In genomic region chrX:80705379-80705778, GRCh38 we compare ENCODE assay signal across 22 cellular contexts.
"Had no signal": no experiment of that assay in that cellular context is flagged by ENCODE, and none has a peak within 500 bp of the region (broad histone marks: within the 10 kb centered on the region; RNA-seq: fewer than 3 reads in every experiment).

No MANE protein-coding gene starts in this region.

- H3K4me3 ChIP-seq: coronary artery, dorsolateral prefrontal cortex, esophagus muscularis mucosa, gastroesophageal sphincter, heart left ventricle, left ventricle myocardium inferior, lower lobe of right lung had no signal

- H3K27ac Mint-ChIP-seq: naive thymus-derived CD4-positive, alpha-beta T cell had no signal

- H3K4me1 ChIP-seq: esophagus muscularis mucosa, foreskin keratinocyte, gastroesophageal sphincter, heart left ventricle, left ventricle myocardium inferior, lower lobe of right lung had no signal

- H3K9me3 ChIP-seq: esophagus muscularis mucosa, gastroesophageal sphincter, heart left ventricle, left ventricle myocardium inferior, lower lobe of right lung had no signal

- H3K4me3 Mint-ChIP-seq: naive thymus-derived CD4-positive, alpha-beta T cell had no signal

- H3K27me3 ChIP-seq: esophagus muscularis mucosa, foreskin keratinocyte, gastroesophageal sphincter, heart left ventricle had no signal

- FAIRE-seq: endothelial cell of umbilical vein, frontal cortex, islet of Langerhans, keratinocyte had no signal

- H3K9me3 Mint-ChIP-seq: naive thymus-derived CD4-positive, alpha-beta T cell had no signal

- H3K27me3 Mint-ChIP-seq: naive thymus-derived CD4-positive, alpha-beta T cell had no signal

- DNase-seq: dermis blood vessel endothelial cell; dorsolateral prefrontal cortex; effector CD4-positive, alpha-beta T cell; effector memory CD4-positive, alpha-beta T cell; foreskin keratinocyte; heart left ventricle; hippocampal formation; kidney glomerular epithelial cell; left colon; left ventricle myocardium inferior; lower lobe of right lung; mesenchymal stem cell; midbrain; naive thymus-derived CD4-positive, alpha-beta T cell had no signal

- ATAC-seq: foreskin keratinocyte; gastroesophageal sphincter; heart left ventricle; left colon; left lobe of liver; lower lobe of right lung; naive thymus-derived CD4-positive, alpha-beta T cell had no signal

- H3K27ac ChIP-seq: coronary artery, dorsolateral prefrontal cortex, esophagus muscularis mucosa, foreskin keratinocyte, gastroesophageal sphincter, heart left ventricle, left ventricle myocardium inferior, lower lobe of right lung had no signal
